Comparison of ENCODE assay signal across 22 cellular contexts in the genomic region with DNA sequence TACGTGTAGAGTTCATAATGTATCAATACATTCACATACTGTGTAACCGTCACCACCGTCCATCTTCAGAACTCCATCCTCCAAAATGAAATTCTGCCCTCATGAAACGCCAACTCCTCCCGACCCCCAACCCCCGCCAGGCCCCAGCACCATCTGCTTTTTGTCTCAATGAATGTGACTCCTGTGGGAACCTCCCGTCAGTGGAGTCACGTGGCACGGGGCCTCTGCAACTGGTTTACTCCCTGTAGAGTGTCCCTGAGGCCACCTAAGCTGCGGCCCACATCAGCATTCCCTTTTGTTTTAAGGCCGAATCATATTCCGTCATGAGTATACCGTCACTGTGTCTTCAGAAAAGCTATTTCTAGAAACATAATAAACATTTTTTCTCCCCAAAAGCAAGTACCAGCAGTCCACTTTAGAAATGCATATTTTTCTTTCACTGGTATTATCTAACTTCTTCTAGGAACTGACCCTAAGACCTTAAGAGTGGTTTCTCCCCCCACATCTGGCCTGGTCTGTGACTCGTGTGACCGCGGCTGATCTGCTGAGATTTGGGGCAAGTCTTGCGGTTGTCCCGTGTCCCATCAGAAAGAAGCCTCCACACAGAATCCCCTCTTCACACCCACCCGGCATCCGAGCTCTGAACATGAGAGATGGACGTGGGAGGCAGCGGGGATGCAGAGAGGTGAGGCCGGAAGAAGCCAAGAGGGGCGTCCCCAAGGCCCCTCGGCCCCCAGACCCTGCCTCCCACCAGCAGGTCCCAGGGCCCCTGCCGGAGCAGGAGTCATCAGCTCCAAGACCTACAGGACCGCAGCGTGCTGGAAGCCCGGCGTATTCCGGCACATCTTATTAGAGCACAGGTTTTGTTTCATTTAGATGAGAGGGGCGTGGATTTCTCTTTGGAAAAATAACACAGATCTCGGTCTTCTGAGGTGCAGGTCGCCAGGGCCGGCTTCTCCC. TPM values are rescaled to one million over a fixed set of nuclear protein-coding genes. Genes with fewer than 3 reads are reported as not detected.
"Had no signal": no experiment of that assay in that cellular context is flagged by ENCODE, and none has a peak within 500 bp of the region (broad histone marks: within the 10 kb centered on the region; RNA-seq: fewer than 3 reads in every experiment).

No MANE protein-coding gene starts in this region.

- H3K9me3 Mint-ChIP-seq: activated CD4-positive, alpha-beta memory T cell treated with anti-CD3 and anti-CD28 coated beads, Interleukin-2, amount 10 ng/mL, durations not matched to agents 7 days and 5 days; activated naive CD4-positive, alpha-beta T cell treated with anti-CD3 and anti-CD28 coated beads, Interleukin-2, amount 50 U/mL, for 72 hours; activated T-cell treated with anti-CD3 and anti-CD28 coated beads, Interleukin-2, amount 50 U/mL, for 4 hours; dendritic cell treated with granulocyte-macrophage colony-stimulating factor and Interleukin-4, amounts not matched to agents 40 ng/mL and 50 ng/mL, for 4 days; naive thymus-derived CD8-positive, alpha-beta T cell; T-cell had no signal

- H3K27ac Mint-ChIP-seq: activated CD4-positive, alpha-beta memory T cell treated with anti-CD3 and anti-CD28 coated beads, Interleukin-2, amount 10 ng/mL, durations not matched to agents 7 days and 5 days; activated CD4-positive, alpha-beta T cell treated with anti-CD3 and anti-CD28 coated beads for 36 hours; activated naive CD4-positive, alpha-beta T cell treated with anti-CD3 and anti-CD28 coated beads, Interleukin-2, amount 50 U/mL, for 72 hours; dendritic cell treated with granulocyte-macrophage colony-stimulating factor and Interleukin-4, amounts not matched to agents 40 ng/mL and 50 ng/mL, for 4 days; naive thymus-derived CD8-positive, alpha-beta T cell; T-cell had no signal

- H3K4me3 ChIP-seq: body of pancreas, heart left ventricle, skin epidermis, transverse colon had no signal

- DNase-seq: activated CD4-positive, alpha-beta memory T cell treated with anti-CD3 and anti-CD28 coated beads, Interleukin-2, amount 10 ng/mL, durations not matched to agents 7 days and 5 days; activated CD4-positive, alpha-beta T cell treated with anti-CD3 and anti-CD28 coated beads for 36 hours; activated effector memory CD4-positive, alpha-beta T cell treated with Interleukin-2 at 50 U/mL for 16 hours; activated T-cell treated with anti-CD3 and anti-CD28 coated beads, Interleukin-2, amount 50 U/mL, for 4 hours; cerebellar nuclear complex; effector memory CD4-positive, alpha-beta T cell; foreskin melanocyte; mesenchymal stem cell; SK-N-SH; stimulated activated CD4-positive, alpha-beta T cell treated with anti-CD3 and anti-CD28 coated beads, Interleukin-4, amount 100 ng/mL, for 24 hours; stimulated activated naive CD4-positive, alpha-beta T cell; T-cell; T1000; transverse colon had no signal

- H3K9me3 ChIP-seq: body of pancreas, heart left ventricle, SK-N-SH, transverse colon had no signal

- H3K27me3 ChIP-seq: body of pancreas had no signal

- H3K4me1 Mint-ChIP-seq: activated CD4-positive, alpha-beta T cell treated with anti-CD3 and anti-CD28 coated beads for 36 hours; T-cell had no signal

- ATAC-seq: activated CD4-positive, alpha-beta T cell treated with anti-CD3 and anti-CD28 coated beads for 36 hours; activated naive CD4-positive, alpha-beta T cell treated with anti-CD3 and anti-CD28 coated beads, Interleukin-2, amount 50 U/mL, for 72 hours; activated T-cell treated with anti-CD3 and anti-CD28 coated beads, Interleukin-2, amount 50 U/mL, for 4 hours; body of pancreas; heart left ventricle; left lobe of liver; naive thymus-derived CD8-positive, alpha-beta T cell; T-cell had no signal

- H3K4me3 Mint-ChIP-seq: activated CD4-positive, alpha-beta memory T cell treated with anti-CD3 and anti-CD28 coated beads, Interleukin-2, amount 10 ng/mL, durations not matched to agents 7 days and 5 days; activated CD4-positive, alpha-beta T cell treated with anti-CD3 and anti-CD28 coated beads for 36 hours; activated T-cell treated with anti-CD3 and anti-CD28 coated beads, Interleukin-2, amount 50 U/mL, for 4 hours; dendritic cell treated with granulocyte-macrophage colony-stimulating factor and Interleukin-4, amounts not matched to agents 40 ng/mL and 50 ng/mL, for 4 days; naive thymus-derived CD8-positive, alpha-beta T cell; T-cell had no signal

- H3K36me3 ChIP-seq: heart left ventricle, transverse colon had no signal

- H3K36me3 Mint-ChIP-seq: activated naive CD4-positive, alpha-beta T cell treated with anti-CD3 and anti-CD28 coated beads, Interleukin-2, amount 50 U/mL, for 72 hours; naive thymus-derived CD8-positive, alpha-beta T cell; T-cell had no signal

RNA-seq across cellular contexts. Expression of gene SLC6A3, which starts 38.3 kb away (rescaled TPM):
- total RNA-seq: activated CD4-positive, alpha-beta memory T cell treated with anti-CD3 and anti-CD28 coated beads, Interleukin-2, amount 10 ng/mL, durations not matched to agents 7 days and 5 days; activated CD4-positive, alpha-beta T cell treated with anti-CD3 and anti-CD28 coated beads for 36 hours; activated naive CD4-positive, alpha-beta T cell treated with anti-CD3 and anti-CD28 coated beads, Interleukin-2, amount 50 U/mL, for 72 hours; activated T-cell treated with anti-CD3 and anti-CD28 coated beads, Interleukin-2, amount 50 U/mL, for 4 hours; body of pancreas; fibroblast of lung; left lobe of liver; transverse colon had no signal
